Comparison of ENCODE assay signal across 20 cellular contexts in the genomic region with DNA sequence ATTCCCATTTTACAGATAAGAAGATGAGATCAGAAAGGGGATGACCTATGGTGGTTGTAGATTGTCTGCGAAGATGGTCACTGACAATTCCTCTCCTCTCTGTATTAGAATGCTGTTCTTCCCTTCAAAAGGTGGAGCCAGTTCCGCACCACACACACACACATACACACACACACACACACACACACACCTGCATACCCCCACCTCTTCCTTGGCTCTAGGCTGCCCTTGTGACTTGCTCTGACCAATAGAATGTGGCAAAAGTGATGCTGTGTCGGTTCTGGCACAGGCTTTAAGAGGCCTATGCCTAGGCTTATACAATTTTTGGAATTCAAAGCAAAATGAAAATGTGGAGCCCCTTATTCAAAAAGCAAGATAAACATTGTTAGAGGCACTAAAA.
DNase-seq lines count a peak whose midpoint lies in the region; ATAC-seq, FAIRE-seq and TF ChIP-seq lines count a peak whose summit lies in the region.
"Had no signal": no experiment of that assay in that cellular context is flagged by ENCODE, and none has a peak within 500 bp of the region (broad histone marks: within the 10 kb centered on the region; RNA-seq: fewer than 3 reads in every experiment).

No MANE protein-coding gene starts in this region.

- WGBS in K562 (ENCODE audit: insufficient coverage, low coverage, missing lambda C conversion rate) = 53% methylated on average over 3 of the region's 3 CpGs

- H3K4me1 ChIP-seq in K562 (replicated peaks in 1 of 2; ENCODE audit: control insufficient read depth in 2 of 2, insufficient read depth in 2 of 2, low read length in 2 of 2) (peaks cover 11 to 19% of the 10 kb centered on the region in 2 experiments; a peak in 4 of 5 replicates), skeletal muscle tissue (ENCODE audit: control insufficient read depth in 3 of 3, insufficient read depth in 3 of 3, low read length in 3 of 3) (peaks cover 13 to 21% (median 14%) of the 10 kb centered on the region in 3 donors)
- H3K4me1 ChIP-seq: foreskin keratinocyte had no signal

- peak overlapping the region; percentile 63 for H3K4me3 Mint-ChIP-seq in T-helper 1 cell treated with Interleukin-12 subunit alpha and Interleukin-12 subunit beta and Interleukin-4 antibody, amounts not matched to agents 30 μg/mL and 1 μg/mL, for 36 hours
- H3K4me3 Mint-ChIP-seq in osteocyte (ENCODE audit: unreplicated experiment) = no peak overlapping the region
- H3K4me3 Mint-ChIP-seq: CD14-positive monocyte had no signal

- no peaks in the 10 kb centered on the region for H3K79me2 ChIP-seq in K562 (ENCODE audit: control insufficient read depth, insufficient read depth, low read length)

- H3K27me3 Mint-ChIP-seq in T-helper 1 cell treated with Interleukin-12 subunit alpha and Interleukin-12 subunit beta and Interleukin-4 antibody, amounts not matched to agents 30 μg/mL and 1 μg/mL, for 36 hours (ENCODE audit: low read depth) = no peaks in the 10 kb centered on the region
- H3K27me3 Mint-ChIP-seq in osteocyte (ENCODE audit: unreplicated experiment) = no peaks in the 10 kb centered on the region
- H3K27me3 Mint-ChIP-seq: naive B cell had no signal

- CTCF ChIA-PET in K562 (lab: Yijun Ruan, JAX; ENCODE audit: low intra/inter-chr PET ratio) = no interaction called here

- peaks cover 14% of the 10 kb centered on the region for H3K36me3 Mint-ChIP-seq in T-helper 1 cell treated with Interleukin-12 subunit alpha and Interleukin-12 subunit beta and Interleukin-4 antibody, amounts not matched to agents 30 μg/mL and 1 μg/mL, for 36 hours (ENCODE audit: low read depth)
- H3K36me3 Mint-ChIP-seq in osteocyte (ENCODE audit: unreplicated experiment) = no peaks in the 10 kb centered on the region
- H3K36me3 Mint-ChIP-seq: naive B cell had no signal

- no peaks in the 10 kb centered on the region for H4K20me1 ChIP-seq in K562 (replicated peaks; ENCODE audit: control insufficient read depth, insufficient read depth, low read length)

- H3K9me1 ChIP-seq in K562 (ENCODE audit: control insufficient read depth, insufficient read depth, low read length) = no peaks in the 10 kb centered on the region

- no peak overlapping the region for H2AFZ ChIP-seq in K562 (ENCODE audit: low read depth, low read length)

- intact Hi-C loops in K562 (cut with micrococcal nuclease) = no loop called here

- ATAC-seq in K562 (no peak), HG03457 (IDR thresholded peaks at IDR 0.05; ENCODE audit: unreplicated experiment) (no peak), HG03196 (IDR thresholded peaks at IDR 0.05; ENCODE audit: unreplicated experiment) (no peak)
- ATAC-seq: foreskin keratinocyte, left lung had no signal

- H3K4me3 ChIP-seq in K562 (no peak overlapping the region), skeletal muscle tissue (ENCODE audit: low read length in 3 of 3) (no peak overlapping the region)
- H3K4me3 ChIP-seq: left lung, suprapubic skin had no signal

- no TSS peak for BruUV-seq in K562 (replicated peaks; lab: Mats Ljungman, UMichigan)

- H3K9me3 ChIP-seq in KOPT-K1 (ENCODE audit: insufficient read depth, low read length, poor library complexity, severe bottlenecking) (no peaks in the 10 kb centered on the region), K562 (replicated peaks; ENCODE audit: control insufficient read depth, insufficient read depth, low read depth, low read length) (no peaks in the 10 kb centered on the region), skeletal muscle tissue (ENCODE audit: control insufficient read depth in 3 of 3, low read length in 3 of 3) (no peaks in the 10 kb centered on the region)
- H3K9me3 ChIP-seq: left lung, SK-N-SH, suprapubic skin had no signal

- in situ Hi-C loops in K562 (cut with MboI) = loop anchor here (10.0 to 25.0 kb wide), 2 partner anchors 301 to 346 kb away; no protein-coding TSS in a partner anchor

- H3K27ac ChIP-seq in KOPT-K1 (ENCODE audit: low read depth, low read length, poor library complexity, severe bottlenecking) (peak overlapping the region; percentile 97), K562 (ENCODE audit: extremely low read depth, low read depth, low read length) (no peak overlapping the region), skeletal muscle tissue (ENCODE audit: low read depth, low read length) (peak overlapping the region; percentile 42)
- H3K27ac ChIP-seq: 22Rv1, foreskin keratinocyte, suprapubic skin had no signal

- DNase-seq in T-helper 1 cell = no peak
- DNase-seq in K562 (ENCODE audit: extremely low read depth in 1 of 4, low spot score in 3 of 4) = no peak
- no peak for DNase-seq in osteocyte (ENCODE audit: extremely low spot score, unreplicated experiment)
- DNase-seq: amniotic stem cell, cerebellar nuclear complex, foreskin keratinocyte, left lung, naive B cell, NCI-H187 treated with DMSO at 0.1 percent for 48 hours, NCI-H524, OCI-M1, SK-N-SH had no signal

- no peak for TF ChIP-seq POLR2A in K562 (conservative IDR thresholded peaks at IDR 0.05)

- peaks cover 69% of the 10 kb centered on the region for H3K4me1 Mint-ChIP-seq in T-helper 1 cell treated with Interleukin-12 subunit alpha and Interleukin-12 subunit beta and Interleukin-4 antibody, amounts not matched to agents 30 μg/mL and 1 μg/mL, for 36 hours (ENCODE audit: low read depth)
- H3K4me1 Mint-ChIP-seq in osteocyte (ENCODE audit: unreplicated experiment) = peaks cover 21% of the 10 kb centered on the region

- H3K27ac Mint-ChIP-seq in T-helper 1 cell treated with Interleukin-12 subunit alpha and Interleukin-12 subunit beta and Interleukin-4 antibody, amounts not matched to agents 30 μg/mL and 1 μg/mL, for 36 hours = peak overlapping the region; percentile 97
- no peak overlapping the region for H3K27ac Mint-ChIP-seq in osteocyte (ENCODE audit: unreplicated experiment)

- POLR2A ChIA-PET in K562 (lab: Yijun Ruan, JAX) = no interaction called here

- H3K4me2 ChIP-seq in K562 (ENCODE audit: insufficient read depth, low read length) = no peak overlapping the region
- H3K4me2 ChIP-seq: SK-N-SH had no signal

- no peak for TF ChIP-seq EP300 in K562 (IDR thresholded peaks at IDR 0.05; ENCODE audit: low read length)

- FAIRE-seq in K562 (lab: Jason Lieb, UNC) = no peak

- H3K9me3 Mint-ChIP-seq in T-helper 1 cell treated with Interleukin-12 subunit alpha and Interleukin-12 subunit beta and Interleukin-4 antibody, amounts not matched to agents 30 μg/mL and 1 μg/mL, for 36 hours = no peaks in the 10 kb centered on the region
- no peaks in the 10 kb centered on the region for H3K9me3 Mint-ChIP-seq in osteocyte (ENCODE audit: unreplicated experiment)
- H3K9me3 Mint-ChIP-seq: naive B cell had no signal

- H3K9ac ChIP-seq in K562 (ENCODE audit: insufficient read depth in 1 of 2, low read depth in 2 of 2, low read length in 2 of 2) (no peak overlapping the region), skeletal muscle tissue (ENCODE audit: low read depth in 1 of 3, low read length in 3 of 3) (no peak overlapping the region)
- H3K9ac ChIP-seq: SK-N-SH had no signal

- H3K27me3 ChIP-seq in K562 (ENCODE audit: control insufficient read depth in 2 of 2, insufficient read depth in 2 of 2, low read length in 2 of 2) (no peaks in the 10 kb centered on the region), skeletal muscle tissue (ENCODE audit: control insufficient read depth in 3 of 3, insufficient read depth in 3 of 3, low read length in 3 of 3) (no peaks in the 10 kb centered on the region)
- H3K27me3 ChIP-seq: foreskin keratinocyte, left lung, suprapubic skin had no signal

- no peak for TF ChIP-seq CTCF in K562 (IDR thresholded peaks at IDR 0.05 in 2 of 3, conservative IDR thresholded peaks at IDR 0.05 in 1 of 3; ENCODE audit: insufficient read depth in 2 of 3, low read depth in 1 of 3, low read length in 3 of 3)
- TF ChIP-seq CTCF in osteocyte (IDR thresholded peaks at IDR 0.05) = no peak

- H3K36me3 ChIP-seq in KOPT-K1 (ENCODE audit: insufficient read depth, low read length) (no peaks in the 10 kb centered on the region), K562 (ENCODE audit: control insufficient read depth, insufficient read depth, low read length) (no peaks in the 10 kb centered on the region), skeletal muscle tissue (ENCODE audit: control insufficient read depth in 3 of 3, insufficient read depth in 3 of 3, low read length in 3 of 3) (no peaks in the 10 kb centered on the region)
- H3K36me3 ChIP-seq: left lung, suprapubic skin had no signal

- no peak for TF ChIP-seq RAD21 in K562 (CRISPR knock-in tag; conservative IDR thresholded peaks at IDR 0.05 in 1 of 2, IDR thresholded peaks at IDR 0.05 in 1 of 2)

TF ChIP-seq in K562, 482 proteins besides CTCF, POLR2A, EP300 and RAD21 (continues in another document):
- TF ChIP-seq PPARD (CRISPR knock-in tag; IDR thresholded peaks at IDR 0.05) (no peak), DNMT1 (IDR thresholded peaks at IDR 0.05) (no peak), GATAD2B (IDR thresholded peaks at IDR 0.05; ENCODE audit: borderline replicate concordance) (no peak), RAD51 (IDR thresholded peaks at IDR 0.05; ENCODE audit: borderline replicate concordance, low read depth) (peak; percentile 15; the same call in 1 of the 2 replicates), ZBED1 (IDR thresholded peaks at IDR 0.05) (no peak), OTX1 (CRISPR knock-in tag; IDR thresholded peaks at IDR 0.05) (no peak)
- TF ChIP-seq, protein P1, sequence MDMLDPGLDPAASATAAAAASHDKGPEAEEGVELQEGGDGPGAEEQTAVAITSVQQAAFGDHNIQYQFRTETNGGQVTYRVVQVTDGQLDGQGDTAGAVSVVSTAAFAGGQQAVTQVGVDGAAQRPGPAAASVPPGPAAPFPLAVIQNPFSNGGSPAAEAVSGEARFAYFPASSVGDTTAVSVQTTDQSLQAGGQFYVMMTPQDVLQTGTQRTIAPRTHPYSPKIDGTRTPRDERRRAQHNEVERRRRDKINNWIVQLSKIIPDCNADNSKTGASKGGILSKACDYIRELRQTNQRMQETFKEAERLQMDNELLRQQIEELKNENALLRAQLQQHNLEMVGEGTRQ (CRISPR knock-in tag; IDR thresholded peaks at IDR 0.05) = peak; percentile 33
- TF ChIP-seq, protein P2, sequence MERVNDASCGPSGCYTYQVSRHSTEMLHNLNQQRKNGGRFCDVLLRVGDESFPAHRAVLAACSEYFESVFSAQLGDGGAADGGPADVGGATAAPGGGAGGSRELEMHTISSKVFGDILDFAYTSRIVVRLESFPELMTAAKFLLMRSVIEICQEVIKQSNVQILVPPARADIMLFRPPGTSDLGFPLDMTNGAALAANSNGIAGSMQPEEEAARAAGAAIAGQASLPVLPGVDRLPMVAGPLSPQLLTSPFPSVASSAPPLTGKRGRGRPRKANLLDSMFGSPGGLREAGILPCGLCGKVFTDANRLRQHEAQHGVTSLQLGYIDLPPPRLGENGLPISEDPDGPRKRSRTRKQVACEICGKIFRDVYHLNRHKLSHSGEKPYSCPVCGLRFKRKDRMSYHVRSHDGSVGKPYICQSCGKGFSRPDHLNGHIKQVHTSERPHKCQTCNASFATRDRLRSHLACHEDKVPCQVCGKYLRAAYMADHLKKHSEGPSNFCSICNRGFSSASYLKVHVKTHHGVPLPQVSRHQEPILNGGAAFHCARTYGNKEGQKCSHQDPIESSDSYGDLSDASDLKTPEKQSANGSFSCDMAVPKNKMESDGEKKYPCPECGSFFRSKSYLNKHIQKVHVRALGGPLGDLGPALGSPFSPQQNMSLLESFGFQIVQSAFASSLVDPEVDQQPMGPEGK (CRISPR knock-in tag; IDR thresholded peaks at IDR 0.05; ENCODE audit: borderline replicate concordance) = no peak
